12 cellular contexts compared by ENCODE assay signal in genomic region chr6:26439151-26439550, GRCh38. TPM values are rescaled to one million over a fixed set of nuclear protein-coding genes. Genes with fewer than 3 reads are reported as not detected.
DNase-seq lines count a peak whose midpoint lies in the region; ATAC-seq and TF ChIP-seq lines count a peak whose summit lies in the region.
"Had no signal": no experiment of that assay in that cellular context is flagged by ENCODE, and none has a peak within 500 bp of the region (broad histone marks: within the 10 kb centered on the region; RNA-seq: fewer than 3 reads in every experiment).

No MANE protein-coding gene starts in this region.

- H3K27me3 Mint-ChIP-seq in activated CD4-positive, alpha-beta T cell treated with anti-CD3 and anti-CD28 coated beads, Interleukin-2, amount 10 ng/mL, durations not matched to agents 24 days and 14 days = no peaks in the 10 kb centered on the region
- no peaks in the 10 kb centered on the region for H3K27me3 Mint-ChIP-seq in activated CD8-positive, alpha-beta T cell treated with anti-CD3 and anti-CD28 coated beads for 36 hours

- H3K4me3 Mint-ChIP-seq in activated CD4-positive, alpha-beta T cell treated with anti-CD3 and anti-CD28 coated beads, Interleukin-2, amount 10 ng/mL, durations not matched to agents 24 days and 14 days = peak overlapping the region; percentile 93
- peak overlapping the region; percentile 89 for H3K4me3 Mint-ChIP-seq in activated CD8-positive, alpha-beta T cell treated with anti-CD3 and anti-CD28 coated beads for 36 hours

- TF ChIP-seq POLR2A in gastroesophageal sphincter (IDR thresholded peaks at IDR 0.05) = no peak
- TF ChIP-seq POLR2A in stomach (IDR thresholded peaks at IDR 0.05) = no peak

- DNase-seq in activated CD4-positive, alpha-beta T cell treated with anti-CD3 and anti-CD28 coated beads, Interleukin-2, amount 10 ng/mL, durations not matched to agents 24 days and 14 days = peak; percentile 65
- no peak for DNase-seq in activated CD4-positive, alpha-beta T cell treated with anti-CD3 and anti-CD28 coated beads, Interleukin-2, amount 50 U/mL, for 4 hours
- no peak for DNase-seq in activated CD8-positive, alpha-beta T cell treated with anti-CD3 and anti-CD28 coated beads for 36 hours
- DNase-seq in stomach (no peak), inferior parietal cortex (ENCODE audit: extremely low spot score) (no peak), NCI-H774 (lab: John Stamatoyannopoulos, UW) (no peak)
- no peak for DNase-seq in effector CD8-positive, alpha-beta T cell (lab: John Stamatoyannopoulos, UW)
- DNase-seq: activated CD4-positive, alpha-beta T cell treated with anti-CD3 and anti-CD28 coated beads for 1 hour; foreskin melanocyte; NCI-H1092 treated with DMSO at 0.1 percent for 48 hours had no signal

- H3K27me3 ChIP-seq in gastroesophageal sphincter (no peaks in the 10 kb centered on the region), stomach (no peaks in the 10 kb centered on the region)

- TF ChIP-seq CTCF in activated CD8-positive, alpha-beta T cell treated with anti-CD3 and anti-CD28 coated beads for 36 hours (IDR thresholded peaks at IDR 0.05) = no peak
- TF ChIP-seq CTCF in gastroesophageal sphincter (IDR thresholded peaks at IDR 0.05) (no peak), stomach (IDR thresholded peaks at IDR 0.05) (no peak)

- H3K4me3 ChIP-seq in gastroesophageal sphincter (no peak overlapping the region), stomach (no peak overlapping the region)

- intact Hi-C loops in activated CD4-positive, alpha-beta T cell treated with anti-CD3 and anti-CD28 coated beads, Interleukin-2, amount 10 ng/mL, durations not matched to agents 24 days and 14 days (cut with micrococcal nuclease) = no loop called here
- intact Hi-C loops in activated CD8-positive, alpha-beta T cell treated with anti-CD3 and anti-CD28 coated beads for 36 hours (cut with micrococcal nuclease) = no loop called here
- intact Hi-C loops in stomach (cut with DNase I; ENCODE audit: low total_unique reads) = no loop called here

- CTCF ChIA-PET in activated CD8-positive, alpha-beta T cell treated with anti-CD3 and anti-CD28 coated beads for 36 hours (lab: Charles Lee) = no interaction called here

- H3K9me3 Mint-ChIP-seq in activated CD4-positive, alpha-beta T cell treated with anti-CD3 and anti-CD28 coated beads, Interleukin-2, amount 10 ng/mL, durations not matched to agents 24 days and 14 days = peaks cover 12% of the 10 kb centered on the region
- peaks cover 7% of the 10 kb centered on the region for H3K9me3 Mint-ChIP-seq in activated CD8-positive, alpha-beta T cell treated with anti-CD3 and anti-CD28 coated beads for 36 hours

- H3K27ac Mint-ChIP-seq in activated CD4-positive, alpha-beta T cell treated with anti-CD3 and anti-CD28 coated beads, Interleukin-2, amount 10 ng/mL, durations not matched to agents 24 days and 14 days = peak overlapping the region; percentile 93
- H3K27ac Mint-ChIP-seq in activated CD8-positive, alpha-beta T cell treated with anti-CD3 and anti-CD28 coated beads for 36 hours = peak overlapping the region; percentile 94

- peaks cover 24% of the 10 kb centered on the region for H3K36me3 Mint-ChIP-seq in activated CD4-positive, alpha-beta T cell treated with anti-CD3 and anti-CD28 coated beads, Interleukin-2, amount 10 ng/mL, durations not matched to agents 24 days and 14 days (ENCODE audit: low read depth)
- H3K36me3 Mint-ChIP-seq in activated CD8-positive, alpha-beta T cell treated with anti-CD3 and anti-CD28 coated beads for 36 hours (ENCODE audit: low read depth) = peaks cover 19% of the 10 kb centered on the region

- no peak for ATAC-seq in activated CD8-positive, alpha-beta T cell treated with anti-CD3 and anti-CD28 coated beads for 36 hours
- ATAC-seq in gastroesophageal sphincter = no peak

- WGBS in gastroesophageal sphincter (ENCODE audit: low coverage in 1 of 2), 2 donors = 88 to 92% methylated on average over 2 to 3 of the region's 3 CpGs
- 86 to 98% (median 93%) methylated on average over 3 of the region's 3 CpGs for WGBS in stomach, 5 donors

- peaks cover 33% of the 10 kb centered on the region for H3K4me1 Mint-ChIP-seq in activated CD4-positive, alpha-beta T cell treated with anti-CD3 and anti-CD28 coated beads, Interleukin-2, amount 10 ng/mL, durations not matched to agents 24 days and 14 days
- H3K4me1 Mint-ChIP-seq in activated CD8-positive, alpha-beta T cell treated with anti-CD3 and anti-CD28 coated beads for 36 hours (ENCODE audit: low read depth) = peaks cover 30% of the 10 kb centered on the region

- H3K9me3 ChIP-seq in gastroesophageal sphincter (no peaks in the 10 kb centered on the region), stomach (peaks cover 0 to 5% (median 3%) of the 10 kb centered on the region in 4 donors)
- H3K9me3 ChIP-seq: A549 had no signal

- H3K4me1 ChIP-seq in gastroesophageal sphincter (peaks cover 0 to 29% (median 3%) of the 10 kb centered on the region in 3 donors), stomach (peaks cover 10 to 36% (median 19%) of the 10 kb centered on the region in 4 donors)

- peaks cover 0 to 2% of the 10 kb centered on the region in 2 donors for H3K36me3 ChIP-seq in gastroesophageal sphincter
- H3K36me3 ChIP-seq in stomach = peaks cover 0 to 10% (median 2%) of the 10 kb centered on the region in 4 donors

- H3K27ac ChIP-seq in gastroesophageal sphincter = peak overlapping the region in 3 of 4 donors; percentile 56 to 85 (median 84)
- H3K27ac ChIP-seq in stomach = peak overlapping the region in 3 of 5 donors; percentile 87 to 94 (median 88)

- TF ChIP-seq EP300 in gastroesophageal sphincter (IDR thresholded peaks at IDR 0.05) (no peak), stomach (IDR thresholded peaks at IDR 0.05) (no peak)

- POLR2A ChIA-PET in activated CD8-positive, alpha-beta T cell treated with anti-CD3 and anti-CD28 coated beads for 36 hours (lab: Charles Lee) = no interaction called here

RNA-seq across cellular contexts. Expression of gene BTN3A3, which starts 1.2 kb away (rescaled TPM):
- 37.7 and 38.2 TPM in 2 replicates for total RNA-seq in activated CD4-positive, alpha-beta T cell treated with anti-CD3 and anti-CD28 coated beads, Interleukin-2, amount 10 ng/mL, durations not matched to agents 24 days and 14 days
- total RNA-seq in activated CD8-positive, alpha-beta T cell treated with anti-CD3 and anti-CD28 coated beads for 36 hours = 10 to 100 TPM; 42.2 to 50.6 TPM
- total RNA-seq in gastroesophageal sphincter (10 to 100 TPM in 2 of 4 donors, 1 to 10 TPM in 2; 5.0 to 13.4 (median 8.2) TPM), stomach (10 to 100 TPM in 3 of 5 donors, 1 to 10 TPM in 2; 7.4 to 77.2 (median 12.5) TPM)
- 1 to 10 TPM; 2.6 to 7.6 (median 4.3) TPM for polyA plus RNA-seq in stomach

RNA-seq across cellular contexts. Expression of gene BTN2A1, which starts 18.6 kb away (rescaled TPM):
- 16.5 and 19.8 TPM in 2 replicates for total RNA-seq in activated CD4-positive, alpha-beta T cell treated with anti-CD3 and anti-CD28 coated beads, Interleukin-2, amount 10 ng/mL, durations not matched to agents 24 days and 14 days
- 10 to 100 TPM; 14.2 to 16.2 TPM for total RNA-seq in activated CD8-positive, alpha-beta T cell treated with anti-CD3 and anti-CD28 coated beads for 36 hours
- total RNA-seq in gastroesophageal sphincter (10 to 100 TPM; 14.7 to 23.9 (median 18.2) TPM), stomach (10 to 100 TPM in 3 of 5 donors, 1 to 10 TPM in 2; 2.9 to 16.9 (median 14.6) TPM)
- polyA plus RNA-seq in stomach = 10 to 100 TPM in 1 of 3 donors, 1 to 10 TPM in 2; 7.0 to 14.2 (median 7.2) TPM

RNA-seq across cellular contexts. Expression of gene BTN3A1, which starts 37.1 kb away (rescaled TPM):
- total RNA-seq in activated CD4-positive, alpha-beta T cell treated with anti-CD3 and anti-CD28 coated beads, Interleukin-2, amount 10 ng/mL, durations not matched to agents 24 days and 14 days = 29.6 and 33.2 TPM in 2 replicates
- total RNA-seq in activated CD8-positive, alpha-beta T cell treated with anti-CD3 and anti-CD28 coated beads for 36 hours = 10 to 100 TPM; 32.7 to 34.0 TPM
- total RNA-seq in gastroesophageal sphincter (10 to 100 TPM in 1 of 4 donors, 1 to 10 TPM in 3; 7.5 to 14.3 (median 8.2) TPM), stomach (10 to 100 TPM in 4 of 5 donors, 1 to 10 TPM in 1; 8.9 to 76.5 (median 23.9) TPM)
- polyA plus RNA-seq in stomach = 10 to 100 TPM in 1 of 3 donors, 1 to 10 TPM in 2; 3.4 to 11.0 (median 5.2) TPM

RNA-seq across cellular contexts. Expression of gene BTN2A2, which starts 56.2 kb away (rescaled TPM):
- 23.8 and 25.0 TPM in 2 replicates for total RNA-seq in activated CD4-positive, alpha-beta T cell treated with anti-CD3 and anti-CD28 coated beads, Interleukin-2, amount 10 ng/mL, durations not matched to agents 24 days and 14 days
- 10 to 100 TPM; 12.8 to 16.1 TPM for total RNA-seq in activated CD8-positive, alpha-beta T cell treated with anti-CD3 and anti-CD28 coated beads for 36 hours
- total RNA-seq in gastroesophageal sphincter (10 to 100 TPM in 1 of 4 donors, 1 to 10 TPM in 3; 6.3 to 16.3 (median 7.1) TPM), stomach (10 to 100 TPM in 3 of 5 donors, 1 to 10 TPM in 1, under 1 TPM in 1; 0.29 to 23.3 (median 14.2) TPM)
- polyA plus RNA-seq in stomach = 1 to 10 TPM; 1.3 to 6.0 (median 5.3) TPM
